In the genomic region with DNA sequence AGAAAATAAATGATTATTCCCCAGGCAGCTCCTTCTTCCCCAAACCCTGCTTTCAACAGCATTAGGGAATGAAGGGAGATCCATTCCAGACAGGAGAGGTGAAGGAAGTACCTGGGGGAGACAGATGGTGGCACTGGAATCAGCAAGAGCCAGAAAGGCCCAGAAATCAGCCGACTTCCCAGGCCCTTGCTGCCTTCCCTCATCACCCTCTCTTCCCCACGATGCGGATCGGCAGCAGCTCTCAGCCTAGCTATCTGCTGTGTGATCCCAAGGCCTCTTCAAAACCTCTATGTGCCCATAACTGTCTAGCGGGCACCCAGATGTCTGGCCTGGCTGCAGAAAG, we compare ENCODE assay signal across 33 cellular contexts. TPM values are rescaled to one million over a fixed set of nuclear protein-coding genes. Genes with fewer than 3 reads are reported as not detected.
A peak's percentile ranks its signal among the peaks of the same experiment; 100 is the strongest.
DNase-seq lines count a peak whose midpoint lies in the region; ATAC-seq and TF ChIP-seq lines count a peak whose summit lies in the region.
"Had no signal": no experiment of that assay in that cellular context is flagged by ENCODE, and none has a peak within 500 bp of the region (broad histone marks: within the 10 kb centered on the region; RNA-seq: fewer than 3 reads in every experiment).

No MANE protein-coding gene starts in this region.

- H3K27me3 ChIP-seq in BE2C (no peaks in the 10 kb centered on the region), HCT116 (ENCODE audit: insufficient read depth, low read length) (no peaks in the 10 kb centered on the region)
- H3K27me3 ChIP-seq: vagina had no signal

- TF ChIP-seq CTCF in BE2C (IDR thresholded peaks at IDR 0.05; ENCODE audit: low read depth, low read length) (no peak; the same call in 1 of the 2 replicates), HCT116 (IDR thresholded peaks at IDR 0.05 in 2 of 3, conservative IDR thresholded peaks at IDR 0.05 in 1 of 3; ENCODE audit: borderline replicate concordance in 1 of 3, insufficient read depth in 1 of 3, low read depth in 2 of 3, low read length in 2 of 3) (no peak), nephron progenitor cell (IDR thresholded peaks at IDR 0.05) (no peak)

- no peak overlapping the region for H2AFZ ChIP-seq in HCT116 (ENCODE audit: low read depth, low read length, poor library complexity, severe bottlenecking)

- H3K4me1 Mint-ChIP-seq in nephron progenitor cell: peaks cover 94% of the 10 kb centered on the region
- H3K4me1 Mint-ChIP-seq in activated CD4-positive, alpha-beta T cell treated with anti-CD3 and anti-CD28 coated beads, Interleukin-2, amount 10 ng/mL, durations not matched to agents 7 days and 5 days: peaks cover 6% of the 10 kb centered on the region

- H3K27ac ChIP-seq in HCT116 (ENCODE audit: low read depth, low read length): no peak overlapping the region
- H3K27ac ChIP-seq: BLaER1, left ventricle myocardium inferior, psoas muscle, sigmoid colon, stomach had no signal

- CTCF ChIA-PET in HCT116 (lab: Charles Lee): no interaction called here
- CTCF ChIA-PET in activated CD4-positive, alpha-beta T cell treated with anti-CD3 and anti-CD28 coated beads, Interleukin-2, amount 10 ng/mL, durations not matched to agents 7 days and 5 days (lab: Charles Lee): no interaction called here

- H3K4me1 ChIP-seq in BE2C (peaks cover 68% of the 10 kb centered on the region), HCT116 (ENCODE audit: control insufficient read depth in 1 of 2, insufficient read depth in 2 of 2, low read length in 2 of 2) (no peaks in the 10 kb centered on the region; a peak in 1 of 4 replicates)
- H3K4me1 ChIP-seq: BLaER1, breast epithelium had no signal

- H3K9me3 ChIP-seq in BE2C (no peaks in the 10 kb centered on the region), HCT116 (ENCODE audit: control insufficient read depth in 1 of 2, insufficient read depth in 1 of 2, low read depth in 1 of 2, low read length in 2 of 2) (no peaks in the 10 kb centered on the region)
- H3K9me3 ChIP-seq: BLaER1, breast epithelium, left ventricle myocardium inferior, psoas muscle, sigmoid colon, stomach, vagina had no signal

- H3K27me3 Mint-ChIP-seq in nephron progenitor cell (ENCODE audit: low read depth, poor library complexity): peaks cover 5% of the 10 kb centered on the region
- H3K27me3 Mint-ChIP-seq in activated CD4-positive, alpha-beta T cell treated with anti-CD3 and anti-CD28 coated beads, Interleukin-2, amount 10 ng/mL, durations not matched to agents 7 days and 5 days: peaks cover 55% of the 10 kb centered on the region

- no peak for DNase-seq in BE2C
- no peak for DNase-seq in HCT116 (ENCODE audit: low read depth, low spot score)
- peak; percentile 84 for DNase-seq in cerebellar cortex (ENCODE audit: low spot score)
- no peak for DNase-seq in nephron progenitor cell
- DNase-seq in activated CD4-positive, alpha-beta T cell treated with anti-CD3 and anti-CD28 coated beads, Interleukin-2, amount 10 ng/mL, durations not matched to agents 7 days and 5 days: no peak
- no peak for DNase-seq in dermis blood vessel endothelial cell
- DNase-seq: activated CD4-positive, alpha-beta T cell treated with anti-CD3 and anti-CD28 coated beads for 36 hours; activated CD8-positive, alpha-beta T cell treated with anti-CD3 and anti-CD28 coated beads, Interleukin-2, amount 10 ng/mL, durations not matched to agents 7 days and 5 days; activated naive CD4-positive, alpha-beta T cell treated with anti-CD3 and anti-CD28 coated beads, Interleukin-2, amount 50 U/mL, for 16 hours; amygdala; effector CD8-positive, alpha-beta T cell; IMR-90; left ventricle myocardium inferior; mesenchymal stem cell; NCI-H1436; NCI-H2171; occipital lobe; PC-3; psoas muscle; sigmoid colon; stimulated activated CD4-positive, alpha-beta T cell treated with anti-CD3 and anti-CD28 coated beads, Interleukin-4, amount 100 ng/mL, for 1 hour; stomach had no signal

- no peaks in the 10 kb centered on the region for H3K79me2 ChIP-seq in HCT116 (ENCODE audit: insufficient read depth, low read length)

- no peak for TF ChIP-seq POLR2A in HCT116 (IDR thresholded peaks at IDR 0.05; ENCODE audit: borderline replicate concordance, extremely low read depth, insufficient read depth, insufficient read length)

- RAD21 ChIA-PET in HCT116 (lab: Charles Lee; ENCODE audit: low non-redundant PET in 1 of 2, low total read pairs in 2 of 2, uncharacterized antibody in 2 of 2, unreplicated experiment in 2 of 2): no interaction called here

- peak overlapping the region; percentile 93 for H3K27ac Mint-ChIP-seq in nephron progenitor cell
- no peak overlapping the region for H3K27ac Mint-ChIP-seq in activated CD4-positive, alpha-beta T cell treated with anti-CD3 and anti-CD28 coated beads, Interleukin-2, amount 10 ng/mL, durations not matched to agents 7 days and 5 days
- H3K27ac Mint-ChIP-seq: activated CD4-positive, alpha-beta T cell treated with anti-CD3 and anti-CD28 coated beads for 36 hours; activated CD8-positive, alpha-beta T cell treated with anti-CD3 and anti-CD28 coated beads, Interleukin-2, amount 10 ng/mL, durations not matched to agents 7 days and 5 days; activated T-helper 2 cell treated with anti-CD3 and anti-CD28 coated beads, Interferon-gamma antibody, Interleukin-2, Interleukin-4, amounts not matched to agents 10 μg/mL and 5 μg/mL and 100 μg/mL, durations not matched to agents 14 hours and 24 hours and 36 hours; T-helper 1 cell treated with Interleukin-12 subunit alpha and Interleukin-12 subunit beta and Interleukin-4 antibody, amounts not matched to agents 30 μg/mL and 1 μg/mL, for 36 hours had no signal

- intact Hi-C loops in HCT116 (cut with micrococcal nuclease): no loop called here

- no peaks in the 10 kb centered on the region for H3K36me3 Mint-ChIP-seq in nephron progenitor cell (ENCODE audit: low read depth)
- no peaks in the 10 kb centered on the region for H3K36me3 Mint-ChIP-seq in activated CD4-positive, alpha-beta T cell treated with anti-CD3 and anti-CD28 coated beads, Interleukin-2, amount 10 ng/mL, durations not matched to agents 7 days and 5 days (ENCODE audit: low read depth)

- H3K36me3 ChIP-seq in BE2C (peaks cover 34% of the 10 kb centered on the region), HCT116 (ENCODE audit: control insufficient read depth in 1 of 2, insufficient read depth in 2 of 2, low read length in 2 of 2) (no peaks in the 10 kb centered on the region)
- H3K36me3 ChIP-seq: BLaER1, breast epithelium, left ventricle myocardium inferior, sigmoid colon, stomach, vagina had no signal

- POLR2A ChIA-PET in HCT116 (lab: Charles Lee): no interaction called here
- POLR2A ChIA-PET in activated CD4-positive, alpha-beta T cell treated with anti-CD3 and anti-CD28 coated beads, Interleukin-2, amount 10 ng/mL, durations not matched to agents 7 days and 5 days (lab: Charles Lee): no interaction called here

- BruUV-seq in HCT116 (replicated peaks; lab: Mats Ljungman, UMichigan): no TSS peak

- no peak overlapping the region for H3K9ac ChIP-seq in HCT116 (ENCODE audit: low read length)
- H3K9ac ChIP-seq: BLaER1 had no signal

- ATAC-seq in HCT116 (peak; percentile 32; the same call in 1 of the 2 replicates), HG02852 (IDR thresholded peaks at IDR 0.05; ENCODE audit: unreplicated experiment) (no peak)
- ATAC-seq: activated CD4-positive, alpha-beta T cell treated with anti-CD3 and anti-CD28 coated beads for 36 hours; activated CD8-positive, alpha-beta T cell treated with anti-CD3 and anti-CD28 coated beads, Interleukin-2, amount 10 ng/mL, durations not matched to agents 7 days and 5 days; PC-3; psoas muscle had no signal

- H3K4me2 ChIP-seq in HCT116 (ENCODE audit: low read length): no peak overlapping the region
- H3K4me2 ChIP-seq: BLaER1 had no signal

- H3K4me3 ChIP-seq in BE2C (ENCODE audit: low read depth, low read length): peak overlapping the region; percentile 25
- no peak overlapping the region for H3K4me3 ChIP-seq in HCT116 (replicated peaks in 1 of 2; ENCODE audit: low read depth in 1 of 2, low read length in 2 of 2)
- H3K4me3 ChIP-seq: BLaER1, breast epithelium, left ventricle myocardium inferior, psoas muscle, sigmoid colon, stomach, vagina had no signal

- no peak for TF ChIP-seq RAD21 in HCT116 (IDR thresholded peaks at IDR 0.05; ENCODE audit: low read depth)

- no peaks in the 10 kb centered on the region for H3K9me2 ChIP-seq in HCT116 (ENCODE audit: insufficient read depth)

- H3K4me3 Mint-ChIP-seq in nephron progenitor cell: peak overlapping the region; percentile 77
- H3K4me3 Mint-ChIP-seq in activated CD4-positive, alpha-beta T cell treated with anti-CD3 and anti-CD28 coated beads, Interleukin-2, amount 10 ng/mL, durations not matched to agents 7 days and 5 days: no peak overlapping the region
- H3K4me3 Mint-ChIP-seq: activated CD4-positive, alpha-beta T cell treated with anti-CD3 and anti-CD28 coated beads for 36 hours; activated CD8-positive, alpha-beta T cell treated with anti-CD3 and anti-CD28 coated beads, Interleukin-2, amount 10 ng/mL, durations not matched to agents 7 days and 5 days; T-helper 1 cell treated with Interleukin-12 subunit alpha and Interleukin-12 subunit beta and Interleukin-4 antibody, amounts not matched to agents 30 μg/mL and 1 μg/mL, for 36 hours had no signal

- no peaks in the 10 kb centered on the region for H3K9me3 Mint-ChIP-seq in nephron progenitor cell
- no peaks in the 10 kb centered on the region for H3K9me3 Mint-ChIP-seq in activated CD4-positive, alpha-beta T cell treated with anti-CD3 and anti-CD28 coated beads, Interleukin-2, amount 10 ng/mL, durations not matched to agents 7 days and 5 days
- H3K9me3 Mint-ChIP-seq: activated T-helper 2 cell treated with anti-CD3 and anti-CD28 coated beads, Interferon-gamma antibody, Interleukin-2, Interleukin-4, amounts not matched to agents 10 μg/mL and 5 μg/mL and 100 μg/mL, durations not matched to agents 14 hours and 24 hours and 36 hours; T-helper 1 cell treated with Interleukin-12 subunit alpha and Interleukin-12 subunit beta and Interleukin-4 antibody, amounts not matched to agents 30 μg/mL and 1 μg/mL, for 36 hours had no signal

- H4K20me1 ChIP-seq in HCT116 (ENCODE audit: insufficient read depth): no peaks in the 10 kb centered on the region

RNA-seq across cellular contexts. Expression of a gene that starts 13.0 kb away (rescaled TPM):
- polyA plus RNA-seq in BE2C (2012; ENCODE audit: insufficient read depth, insufficient read length, low read depth): 110 TPM
- total RNA-seq in HCT116 (2021; ENCODE audit: unreplicated experiment) (not detected), dermis blood vessel endothelial cell (not detected in 2 replicates)
- polyA plus RNA-seq in HCT116 (2012): 0.05 TPM in 1 of 2 replicates, not detected in the other
- not detected for total RNA-seq in activated CD4-positive, alpha-beta T cell treated with anti-CD3 and anti-CD28 coated beads, Interleukin-2, amount 10 ng/mL, durations not matched to agents 7 days and 5 days
- total RNA-seq: activated CD4-positive, alpha-beta T cell treated with anti-CD3 and anti-CD28 coated beads for 36 hours; activated CD8-positive, alpha-beta T cell treated with anti-CD3 and anti-CD28 coated beads, Interleukin-2, amount 10 ng/mL, durations not matched to agents 7 days and 5 days; activated T-helper 2 cell treated with anti-CD3 and anti-CD28 coated beads, Interferon-gamma antibody, Interleukin-2, Interleukin-4, amounts not matched to agents 10 μg/mL and 5 μg/mL and 100 μg/mL, durations not matched to agents 14 hours and 24 hours and 36 hours; epithelial cell of proximal tubule; glomerular endothelial cell; IMR-90; LHCN-M2; NCI-H460; PC-3 had no signal
- polyA plus RNA-seq: AG04450, IMR-90 had no signal

RNA-seq across cellular contexts. Expression of a gene that starts 35.3 kb away (rescaled TPM):
- 78.3 TPM for polyA plus RNA-seq in BE2C (2012; ENCODE audit: insufficient read depth, insufficient read length, low read depth)
- total RNA-seq in HCT116 (2021; ENCODE audit: unreplicated experiment): 51.1 TPM
- 64.6 and 71.7 TPM in 2 replicates for polyA plus RNA-seq in HCT116 (2012)
- total RNA-seq in activated CD4-positive, alpha-beta T cell treated with anti-CD3 and anti-CD28 coated beads, Interleukin-2, amount 10 ng/mL, durations not matched to agents 7 days and 5 days: 10 to 100 TPM; 22.7 to 26.8 TPM
- total RNA-seq in dermis blood vessel endothelial cell: 21.4 and 31.8 TPM in 2 replicates

RNA-seq across cellular contexts. Expression of a gene that starts 43.7 kb away (rescaled TPM):
- polyA plus RNA-seq in BE2C (2012; ENCODE audit: insufficient read depth, insufficient read length, low read depth): 154 TPM
- total RNA-seq in HCT116 (2021; ENCODE audit: unreplicated experiment) (64.0 TPM), dermis blood vessel endothelial cell (65.3 and 74.4 TPM in 2 replicates)
- polyA plus RNA-seq in HCT116 (2012): 101 and 125 TPM in 2 replicates
- total RNA-seq in activated CD4-positive, alpha-beta T cell treated with anti-CD3 and anti-CD28 coated beads, Interleukin-2, amount 10 ng/mL, durations not matched to agents 7 days and 5 days: 100 to 1,000 TPM; 150 to 153 TPM

RNA-seq across cellular contexts. Expression of a gene that starts 52.3 kb away (rescaled TPM):
- not detected for polyA plus RNA-seq in BE2C (2012; ENCODE audit: insufficient read depth, insufficient read length, low read depth)
- 0.42 TPM for total RNA-seq in HCT116 (2021; ENCODE audit: unreplicated experiment)
- polyA plus RNA-seq in HCT116 (2012): 0.20 and 0.29 TPM in 2 replicates
- under 1 TPM; 0.46 to 0.69 TPM for total RNA-seq in activated CD4-positive, alpha-beta T cell treated with anti-CD3 and anti-CD28 coated beads, Interleukin-2, amount 10 ng/mL, durations not matched to agents 7 days and 5 days
- total RNA-seq in dermis blood vessel endothelial cell: 0.09 and 0.51 TPM in 2 replicates
- total RNA-seq: epithelial cell of proximal tubule, IMR-90, left ventricle myocardium inferior, NCI-H460, occipital lobe, PC-3, sigmoid colon, stomach, vagina had no signal
- polyA plus RNA-seq: AG04450, psoas muscle, stomach had no signal

RNA-seq across cellular contexts. Expression of a gene that starts 53.8 kb away (rescaled TPM):
- 2.5 TPM for polyA plus RNA-seq in BE2C (2012; ENCODE audit: insufficient read depth, insufficient read length, low read depth)
- 6.1 TPM for total RNA-seq in HCT116 (2021; ENCODE audit: unreplicated experiment)
- 2.8 and 4.4 TPM in 2 replicates for polyA plus RNA-seq in HCT116 (2012)
- total RNA-seq in activated CD4-positive, alpha-beta T cell treated with anti-CD3 and anti-CD28 coated beads, Interleukin-2, amount 10 ng/mL, durations not matched to agents 7 days and 5 days: not detected
- total RNA-seq in dermis blood vessel endothelial cell: 0.42 TPM in 1 of 2 replicates, not detected in the other
- total RNA-seq: activated CD4-positive, alpha-beta T cell treated with anti-CD3 and anti-CD28 coated beads for 36 hours; activated CD8-positive, alpha-beta T cell treated with anti-CD3 and anti-CD28 coated beads, Interleukin-2, amount 10 ng/mL, durations not matched to agents 7 days and 5 days; activated T-helper 2 cell treated with anti-CD3 and anti-CD28 coated beads, Interferon-gamma antibody, Interleukin-2, Interleukin-4, amounts not matched to agents 10 μg/mL and 5 μg/mL and 100 μg/mL, durations not matched to agents 14 hours and 24 hours and 36 hours; glomerular endothelial cell; IMR-90; left ventricle myocardium inferior; NCI-H460; vagina had no signal
- polyA plus RNA-seq: AG04450, IMR-90 had no signal
